Comparison of ENCODE assay signal across 6 cellular contexts in the genomic region with DNA sequence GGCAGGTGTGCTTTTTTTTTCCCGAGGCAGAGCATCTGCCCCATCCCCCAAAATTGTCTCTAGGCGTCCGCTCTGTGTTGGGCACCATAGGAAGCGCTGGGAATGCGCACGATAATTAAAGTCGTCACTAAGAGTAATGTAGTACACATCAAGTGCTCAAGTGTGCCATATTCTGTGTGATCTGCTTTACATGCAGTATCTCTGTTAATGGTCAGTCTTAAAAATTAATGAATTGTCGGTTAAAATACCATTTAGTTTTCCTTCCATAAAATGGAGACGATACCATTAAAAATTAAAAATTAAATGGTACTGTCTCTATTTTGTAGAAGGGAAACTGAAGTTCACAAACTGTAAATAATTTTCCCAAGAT. TPM values are rescaled to one million over a fixed set of nuclear protein-coding genes. Genes with fewer than 3 reads are reported as not detected.
DNase-seq lines count a peak whose midpoint lies in the region; ATAC-seq and TF ChIP-seq lines count a peak whose summit lies in the region.

No MANE protein-coding gene starts in this region.

- peak overlapping the region; percentile 84 for H3K4me2 ChIP-seq in MM.1S (ENCODE audit: low read depth, low read length)

- peaks cover 22% of the 10 kb centered on the region for H4K20me1 ChIP-seq in MM.1S (ENCODE audit: insufficient read depth, low read length)

- peak overlapping the region; percentile 93 for H2AFZ ChIP-seq in MM.1S (ENCODE audit: low read length)

- 11 to 15% (median 12%) methylated on average over 9 of the region's 9 CpGs for WGBS in heart left ventricle, 4 donors
- WGBS in transverse colon (ENCODE audit: low coverage in 1 of 2), 2 donors = 6 to 12% methylated on average over 8 to 9 of the region's 9 CpGs

- H3K4me3 ChIP-seq in MM.1S (ENCODE audit: low read length) = peak overlapping the region; percentile 89
- peak overlapping the region; percentile 38 to 99 (median 86) for H3K4me3 ChIP-seq in heart left ventricle
- H3K4me3 ChIP-seq in transverse colon = peak overlapping the region; percentile 35 to 92 (median 90)

- TF ChIP-seq CTCF in MM.1S (IDR thresholded peaks at IDR 0.05; ENCODE audit: low read length) = no peak
- no peak for TF ChIP-seq CTCF in heart left ventricle (IDR thresholded peaks at IDR 0.05)
- no peak for TF ChIP-seq CTCF in transverse colon (IDR thresholded peaks at IDR 0.05)

- TF ChIP-seq POLR2A in heart left ventricle (IDR thresholded peaks at IDR 0.05) (no peak), transverse colon (IDR thresholded peaks at IDR 0.05) (no peak)

- peaks cover 2% of the 10 kb centered on the region; the same call in 1 of the 2 replicates for H3K36me3 ChIP-seq in MM.1S (replicated peaks; ENCODE audit: insufficient read depth, low read length)
- H3K36me3 ChIP-seq in heart left ventricle = peaks cover 0 to 20% (median 13%) of the 10 kb centered on the region in 9 donors
- peaks cover 0 to 7% (median 3%) of the 10 kb centered on the region in 4 donors for H3K36me3 ChIP-seq in transverse colon

- peaks cover 22% of the 10 kb centered on the region for H3K4me1 ChIP-seq in MM.1S (ENCODE audit: low read length)
- peaks cover 6 to 54% (median 25%) of the 10 kb centered on the region in 12 donors for H3K4me1 ChIP-seq in heart left ventricle
- peaks cover 18 to 40% (median 24%) of the 10 kb centered on the region in 4 donors for H3K4me1 ChIP-seq in transverse colon

- H3K9me3 ChIP-seq in MM.1S (replicated peaks; ENCODE audit: insufficient read depth, low read length) (no peaks in the 10 kb centered on the region), heart left ventricle (no peaks in the 10 kb centered on the region), transverse colon (no peaks in the 10 kb centered on the region)

- no peak for TF ChIP-seq EP300 in transverse colon (IDR thresholded peaks at IDR 0.05; ENCODE audit: low read depth)

- H3K27me3 ChIP-seq in MM.1S (replicated peaks; ENCODE audit: insufficient read depth, low read length) (no peaks in the 10 kb centered on the region), heart left ventricle (no peaks in the 10 kb centered on the region), transverse colon (no peaks in the 10 kb centered on the region)

- no peak for DNase-seq in MM.1S
- no peak for DNase-seq in heart left ventricle
- no peak for DNase-seq in transverse colon
- no peak for DNase-seq in stimulated activated CD4-positive, alpha-beta T cell treated with anti-CD3 and anti-CD28 coated beads, Interleukin-4, amount 100 ng/mL, for 1 hour
- no peak for DNase-seq in stimulated activated CD4-positive, alpha-beta T cell treated with anti-CD3 and anti-CD28 coated beads, Interleukin-2, amount 100 ng/mL, for 48 hours

- peaks cover 36% of the 10 kb centered on the region for H3F3A ChIP-seq in MM.1S (ENCODE audit: insufficient read depth, low read length)

- peak overlapping the region; percentile 74 for H3K9ac ChIP-seq in MM.1S (ENCODE audit: low read length)

- in situ Hi-C loops in transverse colon (cut with MboI; ENCODE audit: low pct_ligation_motif_present in 1 of 4, low pct_unique_long_range_greater_than_20kb in 1 of 4, low sequenced_read_pairs in 3 of 4) = no loop called here

- intact Hi-C loops in heart left ventricle (cut with DNase I) = loop anchor here in 2 of 10 donors (5.0 to 10.0 kb wide), 2 partner anchors 47 to 231 kb away; no protein-coding TSS in a partner anchor
- intact Hi-C loops in transverse colon (cut with DNase I; ENCODE audit: low total_unique reads) = no loop called here

- H3K9me2 ChIP-seq in MM.1S (replicated peaks; ENCODE audit: insufficient read depth, low read length) = no peaks in the 10 kb centered on the region

- peak; percentile 31 for ATAC-seq in GM21528 (IDR thresholded peaks at IDR 0.05; ENCODE audit: low FRiP score, unreplicated experiment)
- ATAC-seq in heart left ventricle = peak; percentile 41 to 54 (median 46)

- peaks cover 45% of the 10 kb centered on the region for H3K79me2 ChIP-seq in MM.1S (ENCODE audit: low read length)

- H3K27ac ChIP-seq in MM.1S (ENCODE audit: low read length) = peak overlapping the region; percentile 76; the same call in 1 of the 2 replicates
- H3K27ac ChIP-seq in heart left ventricle = peak overlapping the region; percentile 84 to 95 (median 90)
- peak overlapping the region; percentile 88 to 95 (median 92) for H3K27ac ChIP-seq in transverse colon

RNA-seq across cellular contexts. Expression of gene CCT8, which starts 0.5 kb away (rescaled TPM):
- total RNA-seq in heart left ventricle (100 to 1,000 TPM in 6 of 9 donors, 10 to 100 TPM in 3; 88.8 to 147 (median 110) TPM), transverse colon (100 to 1,000 TPM in 1 of 4 donors, 10 to 100 TPM in 3; 44.1 to 106 (median 63.4) TPM)
- 100 to 1,000 TPM in 1 of 2 donors, 10 to 100 TPM in 1; 98.0 to 198 TPM for polyA plus RNA-seq in heart left ventricle

RNA-seq across cellular contexts. Expression of gene USP16, which starts 49.5 kb away (rescaled TPM):
- total RNA-seq in heart left ventricle (10 to 100 TPM; 19.1 to 38.1 (median 32.4) TPM), transverse colon (10 to 100 TPM; 12.9 to 34.9 (median 22.0) TPM)
- 10 to 100 TPM; 16.4 to 42.6 TPM for polyA plus RNA-seq in heart left ventricle

RNA-seq across cellular contexts. Expression of gene RWDD2B, which starts 54.8 kb away (rescaled TPM):
- 10 to 100 TPM; 10.6 to 22.4 (median 16.6) TPM for total RNA-seq in heart left ventricle
- polyA plus RNA-seq in heart left ventricle = 10 to 100 TPM; 10.0 to 16.6 TPM
- 10 to 100 TPM in 1 of 4 donors, 1 to 10 TPM in 2, not detected in 1; 7.3 to 28.3 (median 8.2) TPM for total RNA-seq in transverse colon

RNA-seq across cellular contexts. Expression of gene MAP3K7CL, which starts 56.5 kb away (rescaled TPM):
- total RNA-seq in heart left ventricle (10 to 100 TPM in 3 of 9 donors, 1 to 10 TPM in 5, under 1 TPM in 1; 0.64 to 25.2 (median 7.4) TPM), transverse colon (1 to 10 TPM in 3 of 4 donors, not detected in 1; 4.0 to 9.8 (median 9.3) TPM)
- polyA plus RNA-seq in heart left ventricle = 1 to 10 TPM; 2.7 to 4.5 TPM
